1 cellular context compared by ENCODE assay signal in genomic region chr14:67253076-67253635, GRCh38.
TF ChIP-seq lines count a peak whose summit lies in the region.

No MANE protein-coding gene starts in this region.

TF ChIP-seq in SK-N-SH treated with all-trans-retinoic acid at 6 μM for 48 hours, 23 proteins besides CTCF, POLR2A, EP300 and RAD21 (continued from another document):
- no peak for TF ChIP-seq CSRNP3 (CRISPR knock-in tag; IDR thresholded peaks at IDR 0.05)
- no peak for TF ChIP-seq OSR1 (CRISPR knock-in tag; IDR thresholded peaks at IDR 0.05)
